In genomic region chr12:111201036-111201435, GRCh38 we compare ENCODE assay signal across 1 cellular context.
TF ChIP-seq lines count a peak whose summit lies in the region.

No MANE protein-coding gene starts in this region.

TF ChIP-seq in SK-N-SH treated with all-trans-retinoic acid at 6 μM for 48 hours, 23 proteins besides CTCF, POLR2A, EP300 and RAD21 (continued from another document):
- TF ChIP-seq TSHZ2 (CRISPR knock-in tag; IDR thresholded peaks at IDR 0.05) (no peak), PATZ1 (CRISPR knock-in tag; IDR thresholded peaks at IDR 0.05; ENCODE audit: borderline replicate concordance) (no peak), TCF4 (CRISPR knock-in tag; IDR thresholded peaks at IDR 0.05; ENCODE audit: borderline replicate concordance) (no peak), CSDC2 (CRISPR knock-in tag; IDR thresholded peaks at IDR 0.05) (no peak), ESRRG (CRISPR knock-in tag; IDR thresholded peaks at IDR 0.05) (no peak), ISL1 (CRISPR knock-in tag; IDR thresholded peaks at IDR 0.05) (no peak), CSRNP3 (CRISPR knock-in tag; IDR thresholded peaks at IDR 0.05) (no peak), GLIS3 (CRISPR knock-in tag; IDR thresholded peaks at IDR 0.05) (no peak), ZNF70 (CRISPR knock-in tag; IDR thresholded peaks at IDR 0.05) (no peak)
